In the genomic region with DNA sequence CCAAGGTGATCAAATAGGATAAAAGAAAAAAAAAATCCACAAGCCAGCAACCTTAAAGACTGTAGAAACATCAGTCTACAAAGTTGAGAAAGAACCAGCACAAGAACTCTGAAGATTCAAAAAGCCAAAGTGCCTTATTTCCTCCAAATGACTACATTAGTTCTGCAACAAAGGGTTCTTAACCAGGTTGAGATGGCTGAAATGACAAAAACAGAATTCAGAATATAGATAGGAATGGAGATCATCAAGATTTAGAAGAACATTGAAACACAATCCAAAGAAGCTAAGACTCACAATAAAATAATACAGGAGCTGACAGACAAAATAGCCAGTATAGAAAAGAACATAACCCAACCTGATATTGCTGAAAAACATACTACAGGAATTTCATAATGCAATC, we compare ENCODE assay signal across 8 cellular contexts.
"Had no signal": no experiment of that assay in that cellular context is flagged by ENCODE, and none has a peak within 500 bp of the region (broad histone marks: within the 10 kb centered on the region; RNA-seq: fewer than 3 reads in every experiment).

No MANE protein-coding gene starts in this region.

- ATAC-seq: GM12878 had no signal

- FAIRE-seq: G401.6, GM12878, GM12891, GM12892, GM18507, GM19239 had no signal

- H3K4me3 ChIP-seq: GM12878 had no signal

- DNase-seq: GDM1, GF-D8 had no signal
